Comparison of ENCODE assay signal across 17 cellular contexts in the genomic region with DNA sequence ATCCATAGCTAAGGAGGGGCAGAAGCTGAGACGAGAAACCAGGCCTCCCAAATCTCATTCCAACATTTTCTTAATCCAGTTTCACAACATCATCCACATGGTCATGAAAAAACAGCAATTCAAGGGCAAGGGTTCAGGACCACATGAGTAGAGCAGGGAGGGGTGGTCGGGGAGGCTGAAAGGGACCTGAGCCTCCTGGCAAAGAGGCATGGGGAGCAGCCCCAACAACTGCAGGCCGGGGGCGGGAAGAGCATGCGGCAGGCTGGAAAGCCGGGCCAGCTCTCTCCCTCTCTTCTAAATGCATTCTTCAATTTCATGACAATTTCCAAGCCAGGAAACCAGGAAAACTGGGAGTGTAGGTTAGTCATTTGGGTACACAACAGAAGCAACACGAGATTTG.
DNase-seq lines count a peak whose midpoint lies in the region; ATAC-seq and TF ChIP-seq lines count a peak whose summit lies in the region.
"Had no signal": no experiment of that assay in that cellular context is flagged by ENCODE, and none has a peak within 500 bp of the region (broad histone marks: within the 10 kb centered on the region; RNA-seq: fewer than 3 reads in every experiment).

No MANE protein-coding gene starts in this region.

- intact Hi-C loops in right cardiac atrium (cut with DNase I) (no loop called here), cardiac septum (cut with DNase I) (no loop called here), dorsolateral prefrontal cortex (cut with DNase I) (no loop called here), vagina (cut with DNase I) (no loop called here)

- ATAC-seq in right cardiac atrium, result no peak
- ATAC-seq in HG02623 (IDR thresholded peaks at IDR 0.05; ENCODE audit: unreplicated experiment), result no peak

- no peaks in the 10 kb centered on the region for H4K20me1 ChIP-seq in neural progenitor cell (ENCODE audit: low read depth)

- no peak overlapping the region for H3K9ac ChIP-seq in neural progenitor cell

- H3K4me1 Mint-ChIP-seq in neural progenitor cell, result peaks cover 60% of the 10 kb centered on the region
- H3K4me1 Mint-ChIP-seq in T-helper 2 cell treated with Interferon-gamma antibody and Interleukin-4, amounts not matched to agents 5 μg/mL and 100 μg/mL, for 36 hours (ENCODE audit: low read depth), result peaks cover 2% of the 10 kb centered on the region

- H3K79me2 ChIP-seq in neural progenitor cell (ENCODE audit: low read depth), result no peaks in the 10 kb centered on the region

- 84% methylated on average over 7 of the region's 7 CpGs for WGBS in right cardiac atrium

- peak overlapping the region; percentile 70 for H3K27ac Mint-ChIP-seq in neural progenitor cell
- H3K27ac Mint-ChIP-seq in T-helper 2 cell treated with Interferon-gamma antibody and Interleukin-4, amounts not matched to agents 5 μg/mL and 100 μg/mL, for 36 hours, result no peak overlapping the region

- H3F3A ChIP-seq in neural progenitor cell (ENCODE audit: low read depth), result peaks cover 30% of the 10 kb centered on the region

- no peaks in the 10 kb centered on the region for H3K36me3 ChIP-seq in neural progenitor cell
- H3K36me3 ChIP-seq in vagina, result peaks cover 0 to 14% of the 10 kb centered on the region in 2 donors

- TF ChIP-seq CTCF in dorsolateral prefrontal cortex (IDR thresholded peaks at IDR 0.05 in 54 of 56, conservative IDR thresholded peaks at IDR 0.05 in 2 of 56; ENCODE audit: low read depth in 1 of 56, partially characterized antibody in 56 of 56) (no peak), neural progenitor cell (IDR thresholded peaks at IDR 0.05) (no peak), vagina (IDR thresholded peaks at IDR 0.05) (no peak)

- H3K27me3 Mint-ChIP-seq in neural progenitor cell (ENCODE audit: insufficient read depth, low read depth), result peaks cover 2% of the 10 kb centered on the region
- H3K27me3 Mint-ChIP-seq in T-helper 2 cell treated with Interferon-gamma antibody and Interleukin-4, amounts not matched to agents 5 μg/mL and 100 μg/mL, for 36 hours (ENCODE audit: low read depth), result no peaks in the 10 kb centered on the region

- no peak overlapping the region for H3K27ac ChIP-seq in right cardiac atrium (ENCODE audit: low read length)
- peak overlapping the region in 33 of 59 donors; percentile 7 to 74 (median 50) for H3K27ac ChIP-seq in dorsolateral prefrontal cortex
- no peak overlapping the region for H3K27ac ChIP-seq in neural progenitor cell
- H3K27ac ChIP-seq in vagina, result peak overlapping the region; percentile 19
- H3K27ac ChIP-seq: C4-2B, Peyer's patch, SJCRH30 had no signal

- no peak overlapping the region for H3K4me3 Mint-ChIP-seq in neural progenitor cell
- H3K4me3 Mint-ChIP-seq in T-helper 2 cell treated with Interferon-gamma antibody and Interleukin-4, amounts not matched to agents 5 μg/mL and 100 μg/mL, for 36 hours, result no peak overlapping the region

- no peaks in the 10 kb centered on the region for H3K9me3 ChIP-seq in right cardiac atrium (ENCODE audit: control insufficient read depth, low read length)
- H3K9me3 ChIP-seq in neural progenitor cell (ENCODE audit: low read depth), result no peaks in the 10 kb centered on the region
- no peaks in the 10 kb centered on the region for H3K9me3 ChIP-seq in vagina
- H3K9me3 ChIP-seq: Peyer's patch, SJCRH30 had no signal

- TF ChIP-seq POLR2A in vagina (IDR thresholded peaks at IDR 0.05), result no peak

- H3K36me3 Mint-ChIP-seq in neural progenitor cell, result peaks cover 6% of the 10 kb centered on the region
- peaks cover 28% of the 10 kb centered on the region for H3K36me3 Mint-ChIP-seq in T-helper 2 cell treated with Interferon-gamma antibody and Interleukin-4, amounts not matched to agents 5 μg/mL and 100 μg/mL, for 36 hours (ENCODE audit: low read depth)

- H2AFZ ChIP-seq in neural progenitor cell (replicated peaks), result no peak overlapping the region

- DNase-seq in right cardiac atrium, result peak in 2 of 3 donors; percentile 11 to 44
- DNase-seq in cardiac septum (ENCODE audit: low spot score), result no peak
- DNase-seq in dorsolateral prefrontal cortex, result no peak
- DNase-seq in neural progenitor cell (ENCODE audit: low spot score), result no peak
- no peak for DNase-seq in vagina (ENCODE audit: extremely low spot score in 2 of 2)
- no peak for DNase-seq in T-helper 2 cell treated with Interferon-gamma antibody and Interleukin-4, amounts not matched to agents 5 μg/mL and 100 μg/mL, for 36 hours (ENCODE audit: low spot score)
- DNase-seq in NCI-H345 (lab: John Stamatoyannopoulos, UW), result no peak
- DNase-seq: AML-193, Kasumi-1, NCI-H1417, NCI-H187, NCI-H510A treated with DMSO at 0.1 percent for 48 hours, NCI-H774, Peyer's patch, SJCRH30 had no signal

- no peak overlapping the region for H3K4me2 ChIP-seq in neural progenitor cell

- peaks cover 2% of the 10 kb centered on the region for H3K4me1 ChIP-seq in right cardiac atrium (ENCODE audit: control insufficient read depth, insufficient read depth, low read length)
- H3K4me1 ChIP-seq in neural progenitor cell, result peaks cover 30% of the 10 kb centered on the region
- H3K4me1 ChIP-seq in vagina, result peaks cover 9% of the 10 kb centered on the region
- H3K4me1 ChIP-seq: Peyer's patch, SJCRH30 had no signal

- H3K9me3 Mint-ChIP-seq in neural progenitor cell, result no peaks in the 10 kb centered on the region
- H3K9me3 Mint-ChIP-seq in T-helper 2 cell treated with Interferon-gamma antibody and Interleukin-4, amounts not matched to agents 5 μg/mL and 100 μg/mL, for 36 hours, result no peaks in the 10 kb centered on the region

- H3K4me3 ChIP-seq in right cardiac atrium (ENCODE audit: low read length), result no peak overlapping the region
- no peak overlapping the region for H3K4me3 ChIP-seq in dorsolateral prefrontal cortex
- no peak overlapping the region for H3K4me3 ChIP-seq in neural progenitor cell
- H3K4me3 ChIP-seq in vagina, result no peak overlapping the region
- H3K4me3 ChIP-seq: Peyer's patch, SJCRH30 had no signal

- no peaks in the 10 kb centered on the region for H3K27me3 ChIP-seq in right cardiac atrium (ENCODE audit: control insufficient read depth, insufficient read depth)
- no peaks in the 10 kb centered on the region for H3K27me3 ChIP-seq in dorsolateral prefrontal cortex
- no peaks in the 10 kb centered on the region for H3K27me3 ChIP-seq in neural progenitor cell
- no peaks in the 10 kb centered on the region for H3K27me3 ChIP-seq in vagina
- H3K27me3 ChIP-seq: Peyer's patch, SJCRH30 had no signal

Comparison
In these comparisons a context has a peak if more than half of its experiments do, and no peak if none do; other contexts are left out.
1. DNase-seq: peak in right cardiac atrium (2 of 3); none in cardiac septum (single experiment), dorsolateral prefrontal cortex (0 of 10), neural progenitor cell (single experiment), vagina (0 of 2), T-helper 2 cell treated with Interferon-gamma antibody and Interleukin-4, amounts not matched to agents 5 μg/mL and 100 μg/mL, for 36 hours (single experiment) and NCI-H345 (single experiment).
2. H3K27ac ChIP-seq: peak in dorsolateral prefrontal cortex (33 of 59) and vagina (single experiment); none in right cardiac atrium (single experiment) and neural progenitor cell (single experiment).